1 cellular context compared by ENCODE assay signal in the genomic region with DNA sequence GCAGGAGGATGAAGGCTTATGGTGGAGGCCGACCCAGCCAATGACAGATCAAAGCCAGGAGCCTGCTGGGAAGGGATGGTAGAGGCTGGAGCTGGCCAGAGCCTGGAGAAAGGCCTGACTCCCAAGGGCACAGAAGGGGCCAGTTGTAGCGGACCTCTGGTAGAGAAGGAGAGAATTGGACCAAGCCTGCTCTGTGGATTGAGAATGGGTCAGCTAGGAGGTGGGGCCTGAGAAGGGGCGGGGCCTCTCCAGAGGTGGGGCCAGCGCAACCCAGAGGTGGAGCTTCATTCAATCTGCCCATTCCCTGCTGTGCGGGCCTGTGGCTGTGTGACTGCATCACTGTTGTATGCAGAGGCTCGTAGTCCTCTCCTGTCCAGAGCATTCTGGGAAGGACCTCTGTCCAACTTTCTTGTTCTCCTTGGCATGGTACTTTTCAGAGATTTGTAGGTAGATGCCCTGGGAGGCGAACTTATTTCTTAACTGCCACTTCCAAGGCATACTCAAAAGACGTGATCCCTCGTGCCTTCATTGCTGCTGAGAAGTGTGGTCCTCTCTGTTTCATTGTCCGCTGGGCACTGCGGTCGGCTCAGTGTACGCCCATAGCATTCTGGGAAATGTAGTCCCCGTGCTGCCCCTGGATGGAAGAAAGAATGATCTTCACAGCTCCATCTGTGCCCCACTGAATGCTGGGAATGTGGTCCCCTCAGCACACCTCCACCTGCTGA.
TF ChIP-seq lines count a peak whose summit lies in the region.

No MANE protein-coding gene starts in this region.

TF ChIP-seq in WTC11, 78 proteins besides CTCF, POLR2A, EP300 and RAD21 (continued from another document):
- TF ChIP-seq PRRX2 (CRISPR knock-in tag; IDR thresholded peaks at IDR 0.05) (0 out of 2 replicates have a peak, but pooled peaks have one; percentile 45), ZNF219 (CRISPR knock-in tag; IDR thresholded peaks at IDR 0.05; ENCODE audit: borderline replicate concordance) (no peak), TEAD4 (CRISPR knock-in tag; IDR thresholded peaks at IDR 0.05) (no peak), NR3C1 (CRISPR knock-in tag; conservative IDR thresholded peaks at IDR 0.05; ENCODE audit: low read depth) (no peak), SP1 (CRISPR knock-in tag; conservative IDR thresholded peaks at IDR 0.05) (peak; percentile 10; the same call in 1 of the 2 replicates), ESRRA (CRISPR knock-in tag; IDR thresholded peaks at IDR 0.05; ENCODE audit: borderline replicate concordance) (no peak), TEAD1 (CRISPR knock-in tag; IDR thresholded peaks at IDR 0.05) (peak; percentile 71; the same call in 1 of the 2 replicates), CREM (CRISPR knock-in tag; IDR thresholded peaks at IDR 0.05) (peak; percentile 42; the same call in 1 of the 2 replicates), ZNF121 (CRISPR knock-in tag; IDR thresholded peaks at IDR 0.05) (peak; percentile 32; the same call in 1 of the 2 replicates), OVOL2 (CRISPR knock-in tag; IDR thresholded peaks at IDR 0.05; ENCODE audit: borderline replicate concordance) (no peak), ZNF138 (CRISPR knock-in tag; conservative IDR thresholded peaks at IDR 0.05) (no peak), ZNF263 (CRISPR knock-in tag; IDR thresholded peaks at IDR 0.05; ENCODE audit: low read depth) (no peak), ZBTB21 (CRISPR knock-in tag; IDR thresholded peaks at IDR 0.05; ENCODE audit: borderline replicate concordance) (no peak), ETV6 (CRISPR knock-in tag; IDR thresholded peaks at IDR 0.05) (peak; percentile 42), FOXK1 (CRISPR knock-in tag; IDR thresholded peaks at IDR 0.05) (peak; percentile 66; the same call in 1 of the 2 replicates), NFATC4 (CRISPR knock-in tag; IDR thresholded peaks at IDR 0.05) (no peak), GRHL2 (CRISPR knock-in tag; IDR thresholded peaks at IDR 0.05; ENCODE audit: insufficient replicate concordance, severe bottlenecking) (no peak), GABPB1 (CRISPR knock-in tag; IDR thresholded peaks at IDR 0.05) (no peak), ELF4 (CRISPR knock-in tag; IDR thresholded peaks at IDR 0.05; ENCODE audit: low read depth) (no peak), ZNF423 (CRISPR knock-in tag; IDR thresholded peaks at IDR 0.05) (no peak)
- TF ChIP-seq, protein P1, sequence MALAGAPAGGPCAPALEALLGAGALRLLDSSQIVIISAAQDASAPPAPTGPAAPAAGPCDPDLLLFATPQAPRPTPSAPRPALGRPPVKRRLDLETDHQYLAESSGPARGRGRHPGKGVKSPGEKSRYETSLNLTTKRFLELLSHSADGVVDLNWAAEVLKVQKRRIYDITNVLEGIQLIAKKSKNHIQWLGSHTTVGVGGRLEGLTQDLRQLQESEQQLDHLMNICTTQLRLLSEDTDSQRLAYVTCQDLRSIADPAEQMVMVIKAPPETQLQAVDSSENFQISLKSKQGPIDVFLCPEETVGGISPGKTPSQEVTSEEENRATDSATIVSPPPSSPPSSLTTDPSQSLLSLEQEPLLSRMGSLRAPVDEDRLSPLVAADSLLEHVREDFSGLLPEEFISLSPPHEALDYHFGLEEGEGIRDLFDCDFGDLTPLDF (CRISPR knock-in tag; IDR thresholded peaks at IDR 0.05): no peak
- TF ChIP-seq, protein P2, sequence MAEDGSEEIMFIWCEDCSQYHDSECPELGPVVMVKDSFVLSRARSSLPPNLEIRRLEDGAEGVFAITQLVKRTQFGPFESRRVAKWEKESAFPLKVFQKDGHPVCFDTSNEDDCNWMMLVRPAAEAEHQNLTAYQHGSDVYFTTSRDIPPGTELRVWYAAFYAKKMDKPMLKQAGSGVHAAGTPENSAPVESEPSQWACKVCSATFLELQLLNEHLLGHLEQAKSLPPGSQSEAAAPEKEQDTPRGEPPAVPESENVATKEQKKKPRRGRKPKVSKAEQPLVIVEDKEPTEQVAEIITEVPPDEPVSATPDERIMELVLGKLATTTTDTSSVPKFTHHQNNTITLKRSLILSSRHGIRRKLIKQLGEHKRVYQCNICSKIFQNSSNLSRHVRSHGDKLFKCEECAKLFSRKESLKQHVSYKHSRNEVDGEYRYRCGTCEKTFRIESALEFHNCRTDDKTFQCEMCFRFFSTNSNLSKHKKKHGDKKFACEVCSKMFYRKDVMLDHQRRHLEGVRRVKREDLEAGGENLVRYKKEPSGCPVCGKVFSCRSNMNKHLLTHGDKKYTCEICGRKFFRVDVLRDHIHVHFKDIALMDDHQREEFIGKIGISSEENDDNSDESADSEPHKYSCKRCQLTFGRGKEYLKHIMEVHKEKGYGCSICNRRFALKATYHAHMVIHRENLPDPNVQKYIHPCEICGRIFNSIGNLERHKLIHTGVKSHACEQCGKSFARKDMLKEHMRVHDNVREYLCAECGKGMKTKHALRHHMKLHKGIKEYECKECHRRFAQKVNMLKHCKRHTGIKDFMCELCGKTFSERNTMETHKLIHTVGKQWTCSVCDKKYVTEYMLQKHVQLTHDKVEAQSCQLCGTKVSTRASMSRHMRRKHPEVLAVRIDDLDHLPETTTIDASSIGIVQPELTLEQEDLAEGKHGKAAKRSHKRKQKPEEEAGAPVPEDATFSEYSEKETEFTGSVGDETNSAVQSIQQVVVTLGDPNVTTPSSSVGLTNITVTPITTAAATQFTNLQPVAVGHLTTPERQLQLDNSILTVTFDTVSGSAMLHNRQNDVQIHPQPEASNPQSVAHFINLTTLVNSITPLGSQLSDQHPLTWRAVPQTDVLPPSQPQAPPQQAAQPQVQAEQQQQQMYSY (CRISPR knock-in tag; IDR thresholded peaks at IDR 0.05): 0 out of 2 replicates have a peak, but pooled peaks have one; percentile 9
- TF ChIP-seq, protein P3, sequence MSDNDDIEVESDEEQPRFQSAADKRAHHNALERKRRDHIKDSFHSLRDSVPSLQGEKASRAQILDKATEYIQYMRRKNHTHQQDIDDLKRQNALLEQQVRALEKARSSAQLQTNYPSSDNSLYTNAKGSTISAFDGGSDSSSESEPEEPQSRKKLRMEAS (CRISPR knock-in tag; IDR thresholded peaks at IDR 0.05): no peak; the same call in 1 of the 2 replicates
- TF ChIP-seq, protein P4, sequence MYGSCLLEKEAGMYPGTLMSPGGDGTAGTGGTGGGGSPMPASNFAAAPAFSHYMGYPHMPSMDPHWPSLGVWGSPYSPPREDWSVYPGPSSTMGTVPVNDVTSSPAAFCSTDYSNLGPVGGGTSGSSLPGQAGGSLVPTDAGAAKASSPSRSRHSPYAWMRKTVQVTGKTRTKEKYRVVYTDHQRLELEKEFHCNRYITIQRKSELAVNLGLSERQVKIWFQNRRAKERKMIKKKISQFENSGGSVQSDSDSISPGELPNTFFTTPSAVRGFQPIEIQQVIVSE (CRISPR knock-in tag; IDR thresholded peaks at IDR 0.05; ENCODE audit: borderline replicate concordance): no peak
- TF ChIP-seq, protein P5, sequence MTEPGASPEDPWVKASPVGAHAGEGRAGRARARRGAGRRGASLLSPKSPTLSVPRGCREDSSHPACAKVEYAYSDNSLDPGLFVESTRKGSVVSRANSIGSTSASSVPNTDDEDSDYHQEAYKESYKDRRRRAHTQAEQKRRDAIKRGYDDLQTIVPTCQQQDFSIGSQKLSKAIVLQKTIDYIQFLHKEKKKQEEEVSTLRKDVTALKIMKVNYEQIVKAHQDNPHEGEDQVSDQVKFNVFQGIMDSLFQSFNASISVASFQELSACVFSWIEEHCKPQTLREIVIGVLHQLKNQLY (CRISPR knock-in tag; IDR thresholded peaks at IDR 0.05): no peak
- TF ChIP-seq, protein P6, sequence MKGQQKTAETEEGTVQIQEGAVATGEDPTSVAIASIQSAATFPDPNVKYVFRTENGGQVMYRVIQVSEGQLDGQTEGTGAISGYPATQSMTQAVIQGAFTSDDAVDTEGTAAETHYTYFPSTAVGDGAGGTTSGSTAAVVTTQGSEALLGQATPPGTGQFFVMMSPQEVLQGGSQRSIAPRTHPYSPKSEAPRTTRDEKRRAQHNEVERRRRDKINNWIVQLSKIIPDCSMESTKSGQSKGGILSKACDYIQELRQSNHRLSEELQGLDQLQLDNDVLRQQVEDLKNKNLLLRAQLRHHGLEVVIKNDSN (CRISPR knock-in tag; IDR thresholded peaks at IDR 0.05): 0 out of 2 replicates have a peak, but pooled peaks have one; percentile 34
- TF ChIP-seq, protein P7, sequence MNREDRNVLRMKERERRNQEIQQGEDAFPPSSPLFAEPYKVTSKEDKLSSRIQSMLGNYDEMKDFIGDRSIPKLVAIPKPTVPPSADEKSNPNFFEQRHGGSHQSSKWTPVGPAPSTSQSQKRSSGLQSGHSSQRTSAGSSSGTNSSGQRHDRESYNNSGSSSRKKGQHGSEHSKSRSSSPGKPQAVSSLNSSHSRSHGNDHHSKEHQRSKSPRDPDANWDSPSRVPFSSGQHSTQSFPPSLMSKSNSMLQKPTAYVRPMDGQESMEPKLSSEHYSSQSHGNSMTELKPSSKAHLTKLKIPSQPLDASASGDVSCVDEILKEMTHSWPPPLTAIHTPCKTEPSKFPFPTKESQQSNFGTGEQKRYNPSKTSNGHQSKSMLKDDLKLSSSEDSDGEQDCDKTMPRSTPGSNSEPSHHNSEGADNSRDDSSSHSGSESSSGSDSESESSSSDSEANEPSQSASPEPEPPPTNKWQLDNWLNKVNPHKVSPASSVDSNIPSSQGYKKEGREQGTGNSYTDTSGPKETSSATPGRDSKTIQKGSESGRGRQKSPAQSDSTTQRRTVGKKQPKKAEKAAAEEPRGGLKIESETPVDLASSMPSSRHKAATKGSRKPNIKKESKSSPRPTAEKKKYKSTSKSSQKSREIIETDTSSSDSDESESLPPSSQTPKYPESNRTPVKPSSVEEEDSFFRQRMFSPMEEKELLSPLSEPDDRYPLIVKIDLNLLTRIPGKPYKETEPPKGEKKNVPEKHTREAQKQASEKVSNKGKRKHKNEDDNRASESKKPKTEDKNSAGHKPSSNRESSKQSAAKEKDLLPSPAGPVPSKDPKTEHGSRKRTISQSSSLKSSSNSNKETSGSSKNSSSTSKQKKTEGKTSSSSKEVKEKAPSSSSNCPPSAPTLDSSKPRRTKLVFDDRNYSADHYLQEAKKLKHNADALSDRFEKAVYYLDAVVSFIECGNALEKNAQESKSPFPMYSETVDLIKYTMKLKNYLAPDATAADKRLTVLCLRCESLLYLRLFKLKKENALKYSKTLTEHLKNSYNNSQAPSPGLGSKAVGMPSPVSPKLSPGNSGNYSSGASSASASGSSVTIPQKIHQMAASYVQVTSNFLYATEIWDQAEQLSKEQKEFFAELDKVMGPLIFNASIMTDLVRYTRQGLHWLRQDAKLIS (CRISPR knock-in tag; IDR thresholded peaks at IDR 0.05; ENCODE audit: borderline replicate concordance): no peak
- TF ChIP-seq, protein P8, sequence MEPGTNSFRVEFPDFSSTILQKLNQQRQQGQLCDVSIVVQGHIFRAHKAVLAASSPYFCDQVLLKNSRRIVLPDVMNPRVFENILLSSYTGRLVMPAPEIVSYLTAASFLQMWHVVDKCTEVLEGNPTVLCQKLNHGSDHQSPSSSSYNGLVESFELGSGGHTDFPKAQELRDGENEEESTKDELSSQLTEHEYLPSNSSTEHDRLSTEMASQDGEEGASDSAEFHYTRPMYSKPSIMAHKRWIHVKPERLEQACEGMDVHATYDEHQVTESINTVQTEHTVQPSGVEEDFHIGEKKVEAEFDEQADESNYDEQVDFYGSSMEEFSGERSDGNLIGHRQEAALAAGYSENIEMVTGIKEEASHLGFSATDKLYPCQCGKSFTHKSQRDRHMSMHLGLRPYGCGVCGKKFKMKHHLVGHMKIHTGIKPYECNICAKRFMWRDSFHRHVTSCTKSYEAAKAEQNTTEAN (CRISPR knock-in tag; IDR thresholded peaks at IDR 0.05): no peak
- TF ChIP-seq, protein P9, sequence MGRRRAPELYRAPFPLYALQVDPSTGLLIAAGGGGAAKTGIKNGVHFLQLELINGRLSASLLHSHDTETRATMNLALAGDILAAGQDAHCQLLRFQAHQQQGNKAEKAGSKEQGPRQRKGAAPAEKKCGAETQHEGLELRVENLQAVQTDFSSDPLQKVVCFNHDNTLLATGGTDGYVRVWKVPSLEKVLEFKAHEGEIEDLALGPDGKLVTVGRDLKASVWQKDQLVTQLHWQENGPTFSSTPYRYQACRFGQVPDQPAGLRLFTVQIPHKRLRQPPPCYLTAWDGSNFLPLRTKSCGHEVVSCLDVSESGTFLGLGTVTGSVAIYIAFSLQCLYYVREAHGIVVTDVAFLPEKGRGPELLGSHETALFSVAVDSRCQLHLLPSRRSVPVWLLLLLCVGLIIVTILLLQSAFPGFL (CRISPR knock-in tag; IDR thresholded peaks at IDR 0.05; ENCODE audit: borderline replicate concordance): 0 out of 2 replicates have a peak, but pooled peaks have one; percentile 20
TF ChIP-seq in WTC11: peak in this region for 11.
